Comparison of ENCODE assay signal across 17 cellular contexts in the genomic region with DNA sequence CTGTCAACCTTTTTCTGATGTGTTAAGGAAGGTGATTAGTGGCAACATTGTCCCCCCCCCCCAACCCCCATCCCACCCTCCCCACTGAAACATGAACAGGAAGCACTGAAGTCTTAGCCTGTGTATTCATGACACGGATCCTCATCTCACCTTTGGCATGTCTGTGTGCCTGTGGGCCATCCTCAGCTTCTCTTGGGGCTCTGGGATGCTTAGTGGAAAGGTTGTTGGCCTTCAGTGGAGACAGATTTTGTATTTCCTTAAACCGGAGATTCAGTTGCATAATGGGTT.
DNase-seq lines count a peak whose midpoint lies in the region; ATAC-seq and TF ChIP-seq lines count a peak whose summit lies in the region.
"Had no signal": no experiment of that assay in that cellular context is flagged by ENCODE, and none has a peak within 500 bp of the region (broad histone marks: within the 10 kb centered on the region; RNA-seq: fewer than 3 reads in every experiment).

No MANE protein-coding gene starts in this region.

- H3K27ac ChIP-seq in VCaP = peak overlapping the region; percentile 77
- peak overlapping the region; percentile 63 to 75 for H3K27ac ChIP-seq in left lung
- peak overlapping the region; percentile 3 for H3K27ac ChIP-seq in thymus (ENCODE audit: low read depth)
- H3K27ac ChIP-seq: brain microvascular endothelial cell, SJCRH30 had no signal

- peaks cover 10% of the 10 kb centered on the region for H3K4me1 Mint-ChIP-seq in activated CD4-positive, alpha-beta memory T cell treated with anti-CD3 and anti-CD28 coated beads, Interleukin-2, amount 10 ng/mL, durations not matched to agents 7 days and 5 days
- H3K4me1 Mint-ChIP-seq in activated CD4-positive, alpha-beta memory T cell treated with anti-CD3 and anti-CD28 coated beads for 36 hours (ENCODE audit: low read depth) = peaks cover 22% of the 10 kb centered on the region

- peaks cover 10 to 43% of the 10 kb centered on the region in 2 donors for H3K4me1 ChIP-seq in left lung
- H3K4me1 ChIP-seq in thymus (ENCODE audit: control insufficient read depth, insufficient read depth, low read length) = peaks cover 12% of the 10 kb centered on the region
- H3K4me1 ChIP-seq: gastroesophageal sphincter, SJCRH30 had no signal

- POLR2A ChIA-PET in activated CD4-positive, alpha-beta memory T cell treated with anti-CD3 and anti-CD28 coated beads, Interleukin-2, amount 10 ng/mL, durations not matched to agents 7 days and 5 days (lab: Charles Lee) = no interaction called here
- POLR2A ChIA-PET in activated CD4-positive, alpha-beta memory T cell treated with anti-CD3 and anti-CD28 coated beads for 36 hours (lab: Charles Lee) = no interaction called here

- peaks cover 0 to 23% of the 10 kb centered on the region in 2 donors for H3K36me3 ChIP-seq in left lung
- H3K36me3 ChIP-seq in thymus (ENCODE audit: control insufficient read depth, insufficient read depth) = peaks cover 14% of the 10 kb centered on the region
- H3K36me3 ChIP-seq: SJCRH30 had no signal

- peak; percentile 5 for ATAC-seq in left lung
- ATAC-seq in HG03108 (IDR thresholded peaks at IDR 0.05; ENCODE audit: unreplicated experiment) = no peak

- CTCF ChIA-PET in activated CD4-positive, alpha-beta memory T cell treated with anti-CD3 and anti-CD28 coated beads, Interleukin-2, amount 10 ng/mL, durations not matched to agents 7 days and 5 days (lab: Charles Lee) = interaction anchor here (1.6 kb wide), 1 partner anchor 42 kb away, joined by 4 read pairs; no protein-coding TSS in a partner anchor
- CTCF ChIA-PET in activated CD4-positive, alpha-beta memory T cell treated with anti-CD3 and anti-CD28 coated beads for 36 hours (lab: Charles Lee) = no interaction called here

- peak overlapping the region; percentile 33 for H3K27ac Mint-ChIP-seq in activated CD4-positive, alpha-beta memory T cell treated with anti-CD3 and anti-CD28 coated beads, Interleukin-2, amount 10 ng/mL, durations not matched to agents 7 days and 5 days
- no peak overlapping the region for H3K27ac Mint-ChIP-seq in activated CD4-positive, alpha-beta memory T cell treated with anti-CD3 and anti-CD28 coated beads for 36 hours
- H3K27ac Mint-ChIP-seq: H9; stimulated activated effector memory CD8-positive, alpha-beta T cell treated with anti-CD3 and anti-CD28 coated beads, Interleukin-12 subunit alpha, Interleukin-12 subunit beta, amount 100 ng/mL, for 72 hours had no signal

- intact Hi-C loops in activated CD4-positive, alpha-beta memory T cell treated with anti-CD3 and anti-CD28 coated beads for 36 hours (cut with micrococcal nuclease) = no loop called here
- intact Hi-C loops in left lung (cut with DNase I) = no loop called here

- DNase-seq in activated CD4-positive, alpha-beta memory T cell treated with anti-CD3 and anti-CD28 coated beads, Interleukin-2, amount 10 ng/mL, durations not matched to agents 7 days and 5 days = no peak
- no peak for DNase-seq in activated CD4-positive, alpha-beta memory T cell treated with anti-CD3 and anti-CD28 coated beads for 36 hours
- no peak for DNase-seq in left lung
- DNase-seq in DMS114 treated with DMSO at 0.1 percent for 48 hours (lab: John Stamatoyannopoulos, UW; ENCODE audit: unreplicated experiment) = no peak
- no peak for DNase-seq in stimulated activated CD4-positive, alpha-beta T cell treated with anti-CD3 and anti-CD28 coated beads, Interleukin-4, amount 100 ng/mL, for 1 hour
- DNase-seq: activated naive CD4-positive, alpha-beta T cell; brain microvascular endothelial cell; effector CD4-positive, alpha-beta T cell; H9; immature natural killer cell; SJCRH30; stimulated activated CD4-positive, alpha-beta T cell treated with anti-CD3 and anti-CD28 coated beads, Interleukin-2, amount 100 ng/mL, for 48 hours had no signal

- H3K9me3 Mint-ChIP-seq in activated CD4-positive, alpha-beta memory T cell treated with anti-CD3 and anti-CD28 coated beads, Interleukin-2, amount 10 ng/mL, durations not matched to agents 7 days and 5 days = no peaks in the 10 kb centered on the region
- H3K9me3 Mint-ChIP-seq in activated CD4-positive, alpha-beta memory T cell treated with anti-CD3 and anti-CD28 coated beads for 36 hours = no peaks in the 10 kb centered on the region
- H3K9me3 Mint-ChIP-seq: H9; immature natural killer cell; stimulated activated effector memory CD8-positive, alpha-beta T cell treated with anti-CD3 and anti-CD28 coated beads, Interleukin-12 subunit alpha, Interleukin-12 subunit beta, amount 100 ng/mL, for 72 hours had no signal

- H3K4me3 ChIP-seq in left lung (no peak overlapping the region), thymus (ENCODE audit: low read length) (no peak overlapping the region)
- H3K4me3 ChIP-seq: gastroesophageal sphincter, SJCRH30 had no signal

- H3K27me3 ChIP-seq in left lung (no peaks in the 10 kb centered on the region), thymus (ENCODE audit: control insufficient read depth, insufficient read depth) (no peaks in the 10 kb centered on the region)
- H3K27me3 ChIP-seq: brain microvascular endothelial cell, gastroesophageal sphincter, SJCRH30 had no signal

- H3K4me3 Mint-ChIP-seq in activated CD4-positive, alpha-beta memory T cell treated with anti-CD3 and anti-CD28 coated beads, Interleukin-2, amount 10 ng/mL, durations not matched to agents 7 days and 5 days = no peak overlapping the region
- no peak overlapping the region for H3K4me3 Mint-ChIP-seq in activated CD4-positive, alpha-beta memory T cell treated with anti-CD3 and anti-CD28 coated beads for 36 hours
- H3K4me3 Mint-ChIP-seq: H9; immature natural killer cell; stimulated activated effector memory CD8-positive, alpha-beta T cell treated with anti-CD3 and anti-CD28 coated beads, Interleukin-12 subunit alpha, Interleukin-12 subunit beta, amount 100 ng/mL, for 72 hours had no signal

- TF ChIP-seq CTCF in VCaP (conservative IDR thresholded peaks at IDR 0.05) (no peak), left lung (IDR thresholded peaks at IDR 0.05) (no peak)

- no peaks in the 10 kb centered on the region for H3K9me3 ChIP-seq in left lung
- no peaks in the 10 kb centered on the region for H3K9me3 ChIP-seq in thymus (ENCODE audit: control insufficient read depth)
- H3K9me3 ChIP-seq: gastroesophageal sphincter, SJCRH30 had no signal

- no peaks in the 10 kb centered on the region for H3K27me3 Mint-ChIP-seq in activated CD4-positive, alpha-beta memory T cell treated with anti-CD3 and anti-CD28 coated beads, Interleukin-2, amount 10 ng/mL, durations not matched to agents 7 days and 5 days
- H3K27me3 Mint-ChIP-seq in activated CD4-positive, alpha-beta memory T cell treated with anti-CD3 and anti-CD28 coated beads for 36 hours = no peaks in the 10 kb centered on the region

- H3K36me3 Mint-ChIP-seq in activated CD4-positive, alpha-beta memory T cell treated with anti-CD3 and anti-CD28 coated beads, Interleukin-2, amount 10 ng/mL, durations not matched to agents 7 days and 5 days (ENCODE audit: low read depth) = peaks cover 26% of the 10 kb centered on the region
- H3K36me3 Mint-ChIP-seq in activated CD4-positive, alpha-beta memory T cell treated with anti-CD3 and anti-CD28 coated beads for 36 hours = peaks cover 10% of the 10 kb centered on the region

- 62% methylated on average over 2 of the region's 2 CpGs for WGBS in thymus

Comparison
In these comparisons a context has a peak if more than half of its experiments do, and no peak if none do; other contexts are left out.
1. H3K27ac ChIP-seq: peak in every context shown above with its lines; median percentile 77 in VCaP; 69 in left lung; 3 in thymus.